In the genomic region with DNA sequence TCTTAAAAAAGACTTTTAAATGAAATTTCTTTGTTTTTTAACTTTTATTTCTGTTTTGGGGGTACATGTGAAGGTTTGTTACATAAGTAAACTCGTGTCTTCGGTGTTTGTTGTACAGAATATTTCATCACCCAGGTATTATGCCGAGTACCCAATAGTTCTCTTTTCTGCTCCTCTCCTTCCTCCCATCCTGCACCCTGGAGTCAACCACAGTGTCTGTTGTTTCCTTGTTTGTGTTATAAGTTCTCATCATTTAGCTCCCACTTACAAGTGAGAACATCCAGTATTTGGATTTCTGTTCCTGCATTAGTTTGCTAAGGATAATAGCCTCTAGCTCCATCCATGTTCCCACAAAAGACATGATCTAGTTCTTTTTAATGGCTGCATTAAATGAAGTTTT, we compare ENCODE assay signal across 2 cellular contexts.
TF ChIP-seq lines count a peak whose summit lies in the region.

No MANE protein-coding gene starts in this region.

TF ChIP-seq in SK-N-SH, 30 proteins besides CTCF, POLR2A, EP300 and RAD21 (continued from another document):
- TF ChIP-seq, protein P1, sequence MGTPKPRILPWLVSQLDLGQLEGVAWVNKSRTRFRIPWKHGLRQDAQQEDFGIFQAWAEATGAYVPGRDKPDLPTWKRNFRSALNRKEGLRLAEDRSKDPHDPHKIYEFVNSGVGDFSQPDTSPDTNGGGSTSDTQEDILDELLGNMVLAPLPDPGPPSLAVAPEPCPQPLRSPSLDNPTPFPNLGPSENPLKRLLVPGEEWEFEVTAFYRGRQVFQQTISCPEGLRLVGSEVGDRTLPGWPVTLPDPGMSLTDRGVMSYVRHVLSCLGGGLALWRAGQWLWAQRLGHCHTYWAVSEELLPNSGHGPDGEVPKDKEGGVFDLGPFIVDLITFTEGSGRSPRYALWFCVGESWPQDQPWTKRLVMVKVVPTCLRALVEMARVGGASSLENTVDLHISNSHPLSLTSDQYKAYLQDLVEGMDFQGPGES (IDR thresholded peaks at IDR 0.05; ENCODE audit: low read depth, low read length), result no peak
- TF ChIP-seq PBX3 (IDR thresholded peaks at IDR 0.05) (no peak), FOXM1 (IDR thresholded peaks at IDR 0.05; ENCODE audit: low read depth) (no peak), CHD2 (IDR thresholded peaks at IDR 0.05; ENCODE audit: low read length, partially characterized antibody) (no peak), RFX5 (IDR thresholded peaks at IDR 0.05; ENCODE audit: low read length) (no peak), YY1 (IDR thresholded peaks at IDR 0.05; ENCODE audit: low read depth) (no peak), SIN3A (IDR thresholded peaks at IDR 0.05; ENCODE audit: borderline replicate concordance, low read depth, low read length) (no peak), JUND (IDR thresholded peaks at IDR 0.05) (no peak), USF1 (IDR thresholded peaks at IDR 0.05; ENCODE audit: borderline replicate concordance, low read depth) (no peak), NRF1 (IDR thresholded peaks at IDR 0.05; ENCODE audit: low read depth, low read length) (no peak), NFIC (IDR thresholded peaks at IDR 0.05; ENCODE audit: borderline replicate concordance) (no peak), USF2 (IDR thresholded peaks at IDR 0.05; ENCODE audit: borderline replicate concordance, low read depth, low read length) (no peak), TCF12 (IDR thresholded peaks at IDR 0.05) (no peak), ELF1 (IDR thresholded peaks at IDR 0.05) (no peak)
- TF ChIP-seq, protein P2, sequence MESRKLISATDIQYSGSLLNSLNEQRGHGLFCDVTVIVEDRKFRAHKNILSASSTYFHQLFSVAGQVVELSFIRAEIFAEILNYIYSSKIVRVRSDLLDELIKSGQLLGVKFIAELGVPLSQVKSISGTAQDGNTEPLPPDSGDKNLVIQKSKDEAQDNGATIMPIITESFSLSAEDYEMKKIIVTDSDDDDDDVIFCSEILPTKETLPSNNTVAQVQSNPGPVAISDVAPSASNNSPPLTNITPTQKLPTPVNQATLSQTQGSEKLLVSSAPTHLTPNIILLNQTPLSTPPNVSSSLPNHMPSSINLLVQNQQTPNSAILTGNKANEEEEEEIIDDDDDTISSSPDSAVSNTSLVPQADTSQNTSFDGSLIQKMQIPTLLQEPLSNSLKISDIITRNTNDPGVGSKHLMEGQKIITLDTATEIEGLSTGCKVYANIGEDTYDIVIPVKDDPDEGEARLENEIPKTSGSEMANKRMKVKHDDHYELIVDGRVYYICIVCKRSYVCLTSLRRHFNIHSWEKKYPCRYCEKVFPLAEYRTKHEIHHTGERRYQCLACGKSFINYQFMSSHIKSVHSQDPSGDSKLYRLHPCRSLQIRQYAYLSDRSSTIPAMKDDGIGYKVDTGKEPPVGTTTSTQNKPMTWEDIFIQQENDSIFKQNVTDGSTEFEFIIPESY (IDR thresholded peaks at IDR 0.05; ENCODE audit: borderline replicate concordance, low read depth), result no peak
- TF ChIP-seq, protein P3, sequence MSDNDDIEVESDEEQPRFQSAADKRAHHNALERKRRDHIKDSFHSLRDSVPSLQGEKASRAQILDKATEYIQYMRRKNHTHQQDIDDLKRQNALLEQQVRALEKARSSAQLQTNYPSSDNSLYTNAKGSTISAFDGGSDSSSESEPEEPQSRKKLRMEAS (IDR thresholded peaks at IDR 0.05; ENCODE audit: low read depth), result no peak

TF ChIP-seq in SK-N-SH treated with all-trans-retinoic acid at 6 μM for 48 hours, 23 proteins besides CTCF, POLR2A, EP300 and RAD21:
- TF ChIP-seq CSRNP3 (CRISPR knock-in tag; IDR thresholded peaks at IDR 0.05) (no peak), GLIS3 (CRISPR knock-in tag; IDR thresholded peaks at IDR 0.05) (no peak), PPARA (CRISPR knock-in tag; IDR thresholded peaks at IDR 0.05; ENCODE audit: borderline replicate concordance) (no peak), ESRRG (CRISPR knock-in tag; IDR thresholded peaks at IDR 0.05) (no peak), ZNF70 (CRISPR knock-in tag; IDR thresholded peaks at IDR 0.05) (no peak), BACH2 (CRISPR knock-in tag; IDR thresholded peaks at IDR 0.05; ENCODE audit: borderline replicate concordance) (no peak), ZNF565 (CRISPR knock-in tag; conservative IDR thresholded peaks at IDR 0.05; ENCODE audit: low read depth) (no peak), POU6F1 (CRISPR knock-in tag; IDR thresholded peaks at IDR 0.05; ENCODE audit: borderline replicate concordance, low read depth) (no peak)
